In the genomic region with DNA sequence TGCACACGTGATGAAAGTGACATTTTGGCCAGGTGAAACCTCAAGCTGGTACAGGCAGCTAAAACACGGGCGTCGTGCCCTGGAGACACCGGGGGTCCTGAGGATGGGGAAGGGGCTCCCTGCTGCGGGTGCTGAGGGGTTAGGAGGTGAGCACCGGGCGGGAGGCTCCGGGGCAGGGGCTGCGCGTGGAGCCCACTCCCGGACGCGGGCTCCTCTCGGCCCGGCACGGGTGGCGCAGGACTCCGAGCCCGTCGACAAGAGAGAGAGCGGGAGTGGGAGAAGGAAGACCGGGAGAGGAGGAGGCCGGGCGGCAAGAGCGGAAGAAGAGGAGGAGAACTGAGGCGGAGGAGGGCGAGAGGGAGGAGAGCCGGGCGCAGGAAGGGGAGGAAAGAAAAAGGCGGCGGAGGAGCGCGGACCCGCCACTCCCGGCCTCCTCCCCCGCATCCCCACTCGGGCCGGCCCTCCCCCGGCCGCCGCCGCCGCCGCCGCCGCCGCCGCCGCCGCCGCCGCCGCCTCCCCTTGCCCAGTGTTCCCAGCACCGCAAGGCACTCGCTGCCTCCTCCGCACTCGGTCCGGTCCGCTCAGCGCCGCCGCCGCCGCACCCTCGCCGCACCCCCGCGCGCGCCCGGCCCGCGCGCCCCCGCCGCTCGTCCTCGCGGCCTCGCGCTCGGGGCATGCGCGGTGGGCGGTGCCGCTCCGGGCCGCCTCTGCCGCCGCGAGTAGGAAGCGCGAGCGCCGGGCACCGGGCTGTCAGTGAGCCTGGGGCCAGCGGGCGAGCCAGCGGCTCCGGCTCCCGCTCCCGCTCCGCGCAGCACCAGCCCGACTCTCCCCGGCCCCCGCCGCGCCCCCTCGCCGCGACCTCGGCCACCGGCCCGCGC, we compare ENCODE assay signal across 8 cellular contexts. TPM values are rescaled to one million over a fixed set of nuclear protein-coding genes. Genes with fewer than 3 reads are reported as not detected.
DNase-seq lines count a peak whose midpoint lies in the region; ATAC-seq and FAIRE-seq lines count a peak whose summit lies in the region.

A gene (plus strand): TSS at position 750 of the 878 bp plus-strand sequence.

- H3K9me3 ChIP-seq in SJSA1 (replicated peaks) = no peaks in the 10 kb centered on the region
- no peaks in the 10 kb centered on the region for H3K9me3 ChIP-seq in neuron (ENCODE audit: low read length)

- H3K4me3 ChIP-seq in SJSA1 (peak within 1 kb of the TSS; percentile 76), neuron (ENCODE audit: low read length) (peak within 1 kb of the TSS; percentile 87)

- peaks cover 40% of the 10 kb centered on the region for H3K4me1 ChIP-seq in SJSA1 (replicated peaks)
- H3K4me1 ChIP-seq in neuron (ENCODE audit: insufficient read depth, low read length) = peaks cover 37% of the 10 kb centered on the region

- DNase-seq in C1 segment of cervical spinal cord (lab: John Stamatoyannopoulos, UW) (peak in 13 of 14 donors; percentile 45 to 91 (median 71)), HT-29 (ENCODE audit: low spot score) (peak; percentile 75), SJSA1 (ENCODE audit: low read depth in 1 of 2, low spot score in 2 of 2) (peak; percentile 60 to 82), frontal cortex (ENCODE audit: low spot score in 2 of 2) (peak; percentile 83 to 89), superior temporal gyrus (ENCODE audit: extremely low spot score) (peak; percentile 68)
- peak; percentile 74 for DNase-seq in activated naive CD4-positive, alpha-beta T cell treated with Interleukin-2 at 50 U/mL for 16 hours

- H3K36me3 ChIP-seq in SJSA1 (peaks cover 15% of the 10 kb centered on the region), neuron (ENCODE audit: insufficient read depth, low read length) (no peaks in the 10 kb centered on the region)

- ATAC-seq in GM19397 (IDR thresholded peaks at IDR 0.05; ENCODE audit: unreplicated experiment) = peak; percentile 87

- peak within 1 kb of the TSS; percentile 61 for H3K27ac ChIP-seq in SJSA1

- peak within 1 kb of the TSS; percentile 90 for H2AFZ ChIP-seq in neuron (ENCODE audit: low read depth, low read length)

- H3K27me3 ChIP-seq in SJSA1 (replicated peaks) = no peaks in the 10 kb centered on the region
- no peaks in the 10 kb centered on the region for H3K27me3 ChIP-seq in neuron (ENCODE audit: insufficient read depth, low read length)

- no peak for FAIRE-seq in frontal cortex (lab: Jason Lieb, UNC)

RNA-seq across cellular contexts. Expression of the gene that starts here (rescaled TPM):
- total RNA-seq in HT-29 (2014; rRNA removed; shearing (Covaris generic)) = 6.6 and 7.1 TPM in 2 replicates
- total RNA-seq in SJSA1 (2014; rRNA removed; shearing (Covaris generic)) = 19.1 and 36.1 TPM in 2 replicates
- total RNA-seq in frontal cortex = 24.9 TPM

Comparison
In these comparisons a context has a peak if more than half of its experiments do, and no peak if none do; other contexts are left out.
1. Peak in every context shown above with its lines: DNase-seq, ATAC-seq, H3K4me3 ChIP-seq and H3K27ac ChIP-seq.